ENCODE assay signal across 16 cellular contexts in the genomic region with DNA sequence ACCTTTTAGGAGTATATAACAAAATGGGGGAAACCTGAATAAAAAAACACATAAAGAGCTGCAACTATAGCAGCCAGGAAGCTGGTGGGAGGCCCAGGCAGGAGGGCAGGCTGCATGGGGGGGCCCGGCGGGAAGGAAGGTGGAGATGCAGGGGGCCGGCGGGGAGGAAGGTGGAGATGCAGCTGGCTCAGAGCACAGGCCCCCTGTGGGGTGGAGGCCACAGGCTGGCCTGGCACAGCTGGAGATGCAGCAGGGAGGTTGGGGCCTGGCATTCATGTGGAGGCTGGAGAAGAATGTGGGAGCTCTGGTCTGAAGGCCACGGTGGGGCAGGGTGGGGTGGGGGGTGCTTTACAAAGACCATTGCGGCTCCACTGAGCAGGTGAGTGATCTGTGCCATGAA. TPM values are rescaled to one million over a fixed set of nuclear protein-coding genes. Genes with fewer than 3 reads are reported as not detected.
"Had no signal": no experiment of that assay in that cellular context is flagged by ENCODE, and none has a peak within 500 bp of the region (broad histone marks: within the 10 kb centered on the region; RNA-seq: fewer than 3 reads in every experiment).

No MANE protein-coding gene starts in this region.

- H3K4me3 ChIP-seq: esophagus muscularis mucosa, lung, spleen, upper lobe of right lung had no signal

- H3K9me3 ChIP-seq: esophagus muscularis mucosa, spleen, upper lobe of right lung had no signal

- ATAC-seq: activated T-cell treated with anti-CD3 and anti-CD28 coated beads, Interleukin-2, amount 50 U/mL, for 72 hours; left colon; natural killer cell; upper lobe of right lung had no signal

- H3K27ac ChIP-seq: brain microvascular endothelial cell, esophagus muscularis mucosa, spleen, upper lobe of right lung had no signal

- DNase-seq: activated CD4-positive, alpha-beta T cell treated with anti-CD3 and anti-CD28 coated beads, Interleukin-2, amount 50 U/mL, for 1 hour; activated CD4-positive, CD25-positive, alpha-beta regulatory T cell treated with anti-CD3 and anti-CD28 coated beads, Interleukin-2, amount 50 U/mL, for 72 hours; activated T-cell treated with anti-CD3 and anti-CD28 coated beads, Interleukin-2, amount 50 U/mL, for 72 hours; aorta; brain microvascular endothelial cell; cortex of kidney; islet precursor cell; left colon; natural killer cell; spleen; stimulated activated CD4-positive, alpha-beta T cell treated with anti-CD3 and anti-CD28 coated beads, Interleukin-4, amount 100 ng/mL, for 4 hours; stimulated activated naive CD4-positive, alpha-beta T cell; upper lobe of right lung had no signal

- H3K27me3 ChIP-seq: brain microvascular endothelial cell, esophagus muscularis mucosa, spleen, upper lobe of right lung had no signal

- H3K4me1 ChIP-seq: esophagus muscularis mucosa, spleen, upper lobe of right lung had no signal

RNA-seq across cellular contexts. Expression of a gene that starts 31.4 kb away (rescaled TPM):
- total RNA-seq: left colon; T-helper 1 cell treated with Interleukin-12 subunit alpha and Interleukin-12 subunit beta and Interleukin-4 antibody, amounts not matched to agents 30 ng/mL and 1 ng/mL, for 36 hours had no signal
